ENCODE assay signal across 27 cellular contexts in genomic region chr1:230228234-230228897, GRCh38.
"Had no signal": no experiment of that assay in that cellular context is flagged by ENCODE, and none has a peak within 500 bp of the region (broad histone marks: within the 10 kb centered on the region; RNA-seq: fewer than 3 reads in every experiment).

No MANE protein-coding gene starts in this region.

- H3K36me3 ChIP-seq: colonic mucosa, esophagus muscularis mucosa, gastroesophageal sphincter, heart left ventricle, ovary, right lobe of liver, transverse colon, upper lobe of right lung, uterus had no signal

- DNase-seq: colonic mucosa; dermis blood vessel endothelial cell; effector memory CD4-positive, alpha-beta T cell; foreskin keratinocyte; kidney; mesendoderm; midbrain; naive thymus-derived CD4-positive, alpha-beta T cell; nucleus accumbens; ovary; posterior cingulate gyrus; retina; right lobe of liver; small intestine; stimulated activated CD4-positive, alpha-beta T cell treated with anti-CD3 and anti-CD28 coated beads, Interleukin-15, amount 100 ng/mL, for 24 hours; stimulated activated CD4-positive, alpha-beta T cell treated with anti-CD3 and anti-CD28 coated beads, Interleukin-2, amount 100 ng/mL, for 48 hours; stimulated activated naive B cell treated with anti-CD40 and anti-IgM and Interleukin-4, amounts not matched to agents 10 μg/mL and 1 μg/mL and 100 μg/mL, for 72 hours; transverse colon; upper lobe of right lung; uterus had no signal

- H3K4me1 ChIP-seq: foreskin keratinocyte, uterus had no signal

- H3K9me3 ChIP-seq: colonic mucosa, esophagus muscularis mucosa, gastroesophageal sphincter, heart left ventricle, ovary, right lobe of liver, transverse colon, upper lobe of right lung, uterus had no signal

- ATAC-seq: foreskin keratinocyte; gastroesophageal sphincter; left lobe of liver; naive thymus-derived CD4-positive, alpha-beta T cell; right lobe of liver; stimulated activated naive B cell treated with anti-CD40 and anti-IgM and Interleukin-4, amounts not matched to agents 10 μg/mL and 1 μg/mL and 100 μg/mL, for 72 hours; upper lobe of right lung had no signal

- H3K27me3 ChIP-seq: colonic mucosa, esophagus muscularis mucosa, foreskin keratinocyte, gastroesophageal sphincter, heart left ventricle, hepatocyte, ovary, right lobe of liver, transverse colon, upper lobe of right lung, uterus had no signal

- H3K4me3 ChIP-seq: colonic mucosa, esophagus muscularis mucosa, gastroesophageal sphincter, heart left ventricle, hepatocyte, ovary, right lobe of liver, transverse colon, upper lobe of right lung, uterus had no signal

- H3K27me3 Mint-ChIP-seq: naive thymus-derived CD4-positive, alpha-beta T cell; stimulated activated naive B cell treated with anti-CD40 and anti-IgM and Interleukin-4, amounts not matched to agents 10 μg/mL and 1 μg/mL and 100 μg/mL, for 72 hours; stimulated activated naive CD8-positive, alpha-beta T cell treated with anti-CD3 and anti-CD28 coated beads, Interleukin-15, Interleukin-2, amounts not matched to agents 100 ng/mL and 50 ng/mL, for 24 hours had no signal

- H3K9me3 Mint-ChIP-seq: naive thymus-derived CD4-positive, alpha-beta T cell; nephron; stimulated activated naive B cell treated with anti-CD40 and anti-IgM and Interleukin-4, amounts not matched to agents 10 μg/mL and 1 μg/mL and 100 μg/mL, for 72 hours; stimulated activated naive CD8-positive, alpha-beta T cell treated with anti-CD3 and anti-CD28 coated beads, Interleukin-15, Interleukin-2, amounts not matched to agents 100 ng/mL and 50 ng/mL, for 24 hours had no signal

- H3K4me3 Mint-ChIP-seq: naive thymus-derived CD4-positive, alpha-beta T cell; nephron; stimulated activated naive B cell treated with anti-CD40 and anti-IgM and Interleukin-4, amounts not matched to agents 10 μg/mL and 1 μg/mL and 100 μg/mL, for 72 hours; stimulated activated naive CD8-positive, alpha-beta T cell treated with anti-CD3 and anti-CD28 coated beads, Interleukin-15, Interleukin-2, amounts not matched to agents 100 ng/mL and 50 ng/mL, for 24 hours had no signal

- H3K27ac ChIP-seq: colonic mucosa, esophagus muscularis mucosa, foreskin keratinocyte, gastroesophageal sphincter, heart left ventricle, hepatocyte, ovary, right lobe of liver, transverse colon, upper lobe of right lung, uterus had no signal

- H3K27ac Mint-ChIP-seq: naive thymus-derived CD4-positive, alpha-beta T cell; nephron; stimulated activated naive CD8-positive, alpha-beta T cell treated with anti-CD3 and anti-CD28 coated beads, Interleukin-15, Interleukin-2, amounts not matched to agents 100 ng/mL and 50 ng/mL, for 24 hours had no signal
